ENCODE assay signal across 9 cellular contexts in the genomic region with DNA sequence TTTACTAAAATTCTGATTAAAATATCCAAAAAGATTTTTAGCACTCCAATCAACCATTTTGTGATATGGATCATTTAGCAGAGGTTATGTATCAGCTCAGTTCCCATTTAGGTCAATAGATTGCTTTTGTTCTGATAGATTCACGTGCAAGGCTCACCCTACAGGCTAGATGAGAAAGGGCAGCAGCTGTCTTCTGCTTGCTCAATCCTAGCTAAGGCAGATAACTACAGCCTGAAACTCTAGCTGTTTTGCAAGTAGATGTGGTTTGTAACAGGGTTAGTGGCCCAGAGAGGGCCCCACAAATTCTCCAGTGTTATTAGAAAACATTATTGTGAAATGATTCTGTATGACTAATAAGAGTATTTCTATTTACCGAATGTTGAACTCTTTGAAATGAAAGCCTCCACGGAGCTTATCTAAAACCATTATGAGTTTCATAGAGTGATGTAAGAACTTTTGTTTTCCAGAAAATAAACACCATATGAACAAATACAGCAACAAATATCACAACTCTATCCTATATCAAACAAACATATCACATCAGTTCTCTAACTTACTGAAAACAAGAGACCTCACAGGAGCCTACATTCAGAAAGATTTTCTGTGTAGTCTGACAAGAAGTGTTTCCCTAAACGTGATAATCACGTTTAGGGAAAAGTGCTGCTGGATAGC.
DNase-seq lines count a peak whose midpoint lies in the region; ATAC-seq, FAIRE-seq and TF ChIP-seq lines count a peak whose summit lies in the region.
"Had no signal": no experiment of that assay in that cellular context is flagged by ENCODE, and none has a peak within 500 bp of the region (broad histone marks: within the 10 kb centered on the region; RNA-seq: fewer than 3 reads in every experiment).

No MANE protein-coding gene starts in this region.

- H3K27ac Mint-ChIP-seq in memory B cell, result no peak overlapping the region

- H3K36me3 ChIP-seq in bronchial epithelial cell (ENCODE audit: control insufficient read depth, insufficient read depth, low read length), result no peaks in the 10 kb centered on the region

- peak; percentile 15 for DNase-seq in DMS53 treated with DMSO at 0.1 percent for 48 hours (lab: John Stamatoyannopoulos, UW; ENCODE audit: unreplicated experiment)
- DNase-seq in GM19239 (ENCODE audit: insufficient read length, low spot score), result peak; percentile 14
- DNase-seq in NCI-H82 (lab: John Stamatoyannopoulos, UW), result peak; percentile 61
- DNase-seq in bronchial epithelial cell (ENCODE audit: low read depth), result peak; percentile 92
- peak in 1 of 2 donors; percentile 4 for DNase-seq in memory B cell (ENCODE audit: low spot score in 2 of 2)
- no peak for DNase-seq in mucosa of gallbladder (ENCODE audit: low spot score)
- DNase-seq in activated CD8-positive, alpha-beta memory T cell treated with anti-CD3 and anti-CD28 coated beads for 24 hours, result no peak

- H3K4me3 ChIP-seq in bronchial epithelial cell (ENCODE audit: low read depth, low read length), result no peak overlapping the region

- no peaks in the 10 kb centered on the region for H3K36me3 Mint-ChIP-seq in memory B cell

- no peaks in the 10 kb centered on the region for H3K9me3 Mint-ChIP-seq in memory B cell

- peaks cover 2% of the 10 kb centered on the region for H3K4me1 Mint-ChIP-seq in memory B cell

- ATAC-seq in HG03103 (IDR thresholded peaks at IDR 0.05; ENCODE audit: low read depth, unreplicated experiment), result peak; percentile 99
- ATAC-seq in memory B cell (ENCODE audit: low read depth), result peak; percentile 79

- TF ChIP-seq CTCF in bronchial epithelial cell (IDR thresholded peaks at IDR 0.05; ENCODE audit: insufficient read depth, low read length, severe bottlenecking), result peak; percentile 66

- H3K27me3 ChIP-seq in bronchial epithelial cell (ENCODE audit: control insufficient read depth, insufficient read depth, low read length), result no peaks in the 10 kb centered on the region

- H3K27me3 Mint-ChIP-seq in memory B cell, result no peaks in the 10 kb centered on the region

- FAIRE-seq in GM19239 (lab: Jason Lieb, UNC) (peak; percentile 93), bronchial epithelial cell (lab: Jason Lieb, UNC) (no peak)
- FAIRE-seq: TTC549 had no signal

- no peak overlapping the region for H3K4me3 Mint-ChIP-seq in memory B cell

Comparison
In these comparisons a context has a peak if more than half of its experiments do, and no peak if none do; other contexts are left out.
1. DNase-seq: peak in DMS53 treated with DMSO at 0.1 percent for 48 hours (single experiment), GM19239 (single experiment), NCI-H82 (single experiment) and bronchial epithelial cell (single experiment); none in mucosa of gallbladder (single experiment) and activated CD8-positive, alpha-beta memory T cell treated with anti-CD3 and anti-CD28 coated beads for 24 hours (single experiment).